Comparison of ENCODE assay signal across 12 cellular contexts in genomic region chr11:34067383-34068065, GRCh38. TPM values are rescaled to one million over a fixed set of nuclear protein-coding genes. Genes with fewer than 3 reads are reported as not detected.
DNase-seq lines count a peak whose midpoint lies in the region; ATAC-seq and TF ChIP-seq lines count a peak whose summit lies in the region.
"Had no signal": no experiment of that assay in that cellular context is flagged by ENCODE, and none has a peak within 500 bp of the region (broad histone marks: within the 10 kb centered on the region; RNA-seq: fewer than 3 reads in every experiment).

No MANE protein-coding gene starts in this region.

- DNase-seq in cardiac muscle cell (ENCODE audit: low read depth in 1 of 2, low spot score in 1 of 2) (no peak), left ventricle myocardium superior (no peak), mucosa of descending colon (no peak)
- no peak for DNase-seq in activated naive CD8-positive, alpha-beta T cell treated with anti-CD3 and anti-CD28 coated beads, Interleukin-2, amount 50 U/mL, for 24 hours
- DNase-seq in stimulated activated effector memory CD8-positive, alpha-beta T cell treated with anti-CD3 and anti-CD28 coated beads, Interleukin-12 subunit alpha, Interleukin-12 subunit beta, amount 100 ng/mL, for 72 hours (ENCODE audit: low spot score in 2 of 2): no peak
- DNase-seq: activated gamma-delta T cell treated with Interleukin-2 at 50 U/mL for 16 hours; KBM-7; stimulated activated CD4-positive, alpha-beta T cell treated with anti-CD3 and anti-CD28 coated beads, Interleukin-12 subunit alpha, Interleukin-12 subunit beta, amount 100 ng/mL, for 4 hours had no signal

- intact Hi-C loops in left ventricle myocardium superior (cut with micrococcal nuclease): no loop called here
- intact Hi-C loops in mucosa of descending colon (cut with DNase I, micrococcal nuclease): no loop called here

- H3K27ac Mint-ChIP-seq in activated naive CD8-positive, alpha-beta T cell treated with anti-CD3 and anti-CD28 coated beads, Interleukin-2, amount 50 U/mL, for 24 hours: peak overlapping the region; percentile 57
- peak overlapping the region; percentile 61 for H3K27ac Mint-ChIP-seq in stimulated activated effector memory CD8-positive, alpha-beta T cell treated with anti-CD3 and anti-CD28 coated beads, Interleukin-12 subunit alpha, Interleukin-12 subunit beta, amount 100 ng/mL, for 72 hours

- H3K9me3 ChIP-seq in cardiac muscle cell (ENCODE audit: low read depth) (no peaks in the 10 kb centered on the region), mucosa of descending colon (no peaks in the 10 kb centered on the region)

- H3K4me3 ChIP-seq in cardiac muscle cell (no peak overlapping the region), mucosa of descending colon (no peak overlapping the region)

- H3K4me1 Mint-ChIP-seq in activated naive CD8-positive, alpha-beta T cell treated with anti-CD3 and anti-CD28 coated beads, Interleukin-2, amount 50 U/mL, for 24 hours: peaks cover 69% of the 10 kb centered on the region
- peaks cover 36% of the 10 kb centered on the region for H3K4me1 Mint-ChIP-seq in stimulated activated effector memory CD8-positive, alpha-beta T cell treated with anti-CD3 and anti-CD28 coated beads, Interleukin-12 subunit alpha, Interleukin-12 subunit beta, amount 100 ng/mL, for 72 hours

- H3K27me3 ChIP-seq in cardiac muscle cell: no peaks in the 10 kb centered on the region

- H3K4me1 ChIP-seq in cardiac muscle cell (ENCODE audit: low read depth) (peaks cover 18% of the 10 kb centered on the region), mucosa of descending colon (ENCODE audit: low read depth) (peaks cover 30% of the 10 kb centered on the region)

- TF ChIP-seq CTCF in cardiac muscle cell (IDR thresholded peaks at IDR 0.05; ENCODE audit: low read depth, low read length) (no peak), mucosa of descending colon (IDR thresholded peaks at IDR 0.05) (no peak)

- H3K36me3 Mint-ChIP-seq in activated naive CD8-positive, alpha-beta T cell treated with anti-CD3 and anti-CD28 coated beads, Interleukin-2, amount 50 U/mL, for 24 hours (ENCODE audit: low read depth): peaks cover 48% of the 10 kb centered on the region
- peaks cover 88% of the 10 kb centered on the region for H3K36me3 Mint-ChIP-seq in stimulated activated effector memory CD8-positive, alpha-beta T cell treated with anti-CD3 and anti-CD28 coated beads, Interleukin-12 subunit alpha, Interleukin-12 subunit beta, amount 100 ng/mL, for 72 hours

- H3K27me3 Mint-ChIP-seq in activated naive CD8-positive, alpha-beta T cell treated with anti-CD3 and anti-CD28 coated beads, Interleukin-2, amount 50 U/mL, for 24 hours: no peaks in the 10 kb centered on the region

- no peak overlapping the region for H3K4me3 Mint-ChIP-seq in activated naive CD8-positive, alpha-beta T cell treated with anti-CD3 and anti-CD28 coated beads, Interleukin-2, amount 50 U/mL, for 24 hours
- no peak overlapping the region for H3K4me3 Mint-ChIP-seq in stimulated activated effector memory CD8-positive, alpha-beta T cell treated with anti-CD3 and anti-CD28 coated beads, Interleukin-12 subunit alpha, Interleukin-12 subunit beta, amount 100 ng/mL, for 72 hours

- H3K27ac ChIP-seq in cardiac muscle cell: peak overlapping the region; percentile 15
- H3K27ac ChIP-seq: C4-2B had no signal

- no peaks in the 10 kb centered on the region for H3K9me3 Mint-ChIP-seq in activated naive CD8-positive, alpha-beta T cell treated with anti-CD3 and anti-CD28 coated beads, Interleukin-2, amount 50 U/mL, for 24 hours
- no peaks in the 10 kb centered on the region for H3K9me3 Mint-ChIP-seq in stimulated activated effector memory CD8-positive, alpha-beta T cell treated with anti-CD3 and anti-CD28 coated beads, Interleukin-12 subunit alpha, Interleukin-12 subunit beta, amount 100 ng/mL, for 72 hours

- H3K36me3 ChIP-seq in cardiac muscle cell (peaks cover 10% of the 10 kb centered on the region), mucosa of descending colon (ENCODE audit: low read depth) (no peaks in the 10 kb centered on the region)

- ATAC-seq in left ventricle myocardium superior (no peak), HG03095 (IDR thresholded peaks at IDR 0.05; ENCODE audit: unreplicated experiment) (peak; percentile 45), GM18517 (IDR thresholded peaks at IDR 0.05; ENCODE audit: unreplicated experiment) (no peak), GM21717 (IDR thresholded peaks at IDR 0.05; ENCODE audit: unreplicated experiment) (no peak), mucosa of descending colon (no peak)
- ATAC-seq in activated naive CD8-positive, alpha-beta T cell treated with anti-CD3 and anti-CD28 coated beads, Interleukin-2, amount 50 U/mL, for 24 hours: no peak
- no peak for ATAC-seq in stimulated activated effector memory CD8-positive, alpha-beta T cell treated with anti-CD3 and anti-CD28 coated beads, Interleukin-12 subunit alpha, Interleukin-12 subunit beta, amount 100 ng/mL, for 72 hours

RNA-seq across cellular contexts. Expression of gene CAPRIN1, which starts 16.0 kb away (rescaled TPM):
- 249 and 286 TPM in 2 replicates for total RNA-seq in cardiac muscle cell
- 120 and 163 TPM in 2 replicates for polyA plus RNA-seq in cardiac muscle cell
- 116 TPM for total RNA-seq in left ventricle myocardium superior
- 100 to 1,000 TPM; 157 to 175 (median 172) TPM for total RNA-seq in mucosa of descending colon

RNA-seq across cellular contexts. Expression of gene NAT10, which starts 37.9 kb away (rescaled TPM):
- total RNA-seq in cardiac muscle cell (19.2 and 23.6 TPM in 2 replicates), left ventricle myocardium superior (19.2 TPM), mucosa of descending colon (10 to 100 TPM; 29.6 to 34.4 (median 30.7) TPM)
- polyA plus RNA-seq in cardiac muscle cell: 19.4 and 28.0 TPM in 2 replicates
